ENCODE assay signal across 9 cellular contexts in genomic region chr1:960371-961131, GRCh38. TPM values are rescaled to one million over a fixed set of nuclear protein-coding genes. Genes with fewer than 3 reads are reported as not detected.
DNase-seq lines count a peak whose midpoint lies in the region; ATAC-seq, FAIRE-seq and TF ChIP-seq lines count a peak whose summit lies in the region.
"Had no signal": no experiment of that assay in that cellular context is flagged by ENCODE, and none has a peak within 500 bp of the region (broad histone marks: within the 10 kb centered on the region; RNA-seq: fewer than 3 reads in every experiment).

TSS of gene KLHL17 (plus strand) at chr1:960584. CDS start at chr1:960694, 110 bp downstream.

- peaks cover 27% of the 10 kb centered on the region for H3K27me3 Mint-ChIP-seq in dendritic cell treated with granulocyte-macrophage colony-stimulating factor and Interleukin-4, amounts not matched to agents 40 ng/mL and 50 ng/mL, for 4 days

- no peak within 1 kb of the TSS for H3K27ac ChIP-seq in liver (ENCODE audit: low read depth in 1 of 2, low read length in 2 of 2)

- peaks cover 13 to 33% (median 20%) of the 10 kb centered on the region in 4 donors for H3K4me1 ChIP-seq in liver (ENCODE audit: control insufficient read depth in 4 of 4, insufficient read depth in 4 of 4, low read length in 3 of 4)

- TF ChIP-seq RAD21 in liver (IDR thresholded peaks at IDR 0.05) = no peak

- H3K9me3 Mint-ChIP-seq in dendritic cell treated with granulocyte-macrophage colony-stimulating factor and Interleukin-4, amounts not matched to agents 40 ng/mL and 50 ng/mL, for 4 days = no peaks in the 10 kb centered on the region

- peaks cover 7 to 11% (median 10%) of the 10 kb centered on the region in 4 donors for H3K36me3 ChIP-seq in liver (ENCODE audit: control insufficient read depth in 4 of 4, insufficient read depth in 3 of 4, low read depth in 1 of 4, low read length in 3 of 4)

- H3K4me3 ChIP-seq in liver (ENCODE audit: low read depth in 1 of 3, low read length in 3 of 3) = peak within 1 kb of the TSS in 2 of 3 donors; percentile 51 to 94

- TF ChIP-seq CTCF in liver (IDR thresholded peaks at IDR 0.05; ENCODE audit: low read depth, low read length, missing input control) = no peak

- no peak for FAIRE-seq in H54 (lab: Jason Lieb, UNC)
- FAIRE-seq: endometrium had no signal

- DNase-seq in DMS153 (lab: John Stamatoyannopoulos, UW) = peak; percentile 46
- DNase-seq in H54 (ENCODE audit: insufficient read length, low spot score) = peak; percentile 77
- peak; percentile 56 for DNase-seq in NCI-H510A (lab: John Stamatoyannopoulos, UW)
- peak; percentile 59 to 74 for DNase-seq in activated CD4-positive, alpha-beta T cell treated with anti-CD3 and anti-CD28 coated beads, Interleukin-2, amount 50 U/mL, for 24 hours (ENCODE audit: low read depth in 1 of 2, low spot score in 1 of 2)
- DNase-seq in stimulated activated CD4-positive, alpha-beta T cell treated with anti-CD3 and anti-CD28 coated beads, Interleukin-4, amount 100 ng/mL, for 24 hours = peak; percentile 84

- intact Hi-C loops in dendritic cell treated with granulocyte-macrophage colony-stimulating factor and Interleukin-4, amounts not matched to agents 40 ng/mL and 50 ng/mL, for 4 days (cut with micrococcal nuclease) = no loop called here

- peaks cover 53% of the 10 kb centered on the region for H3K4me1 Mint-ChIP-seq in dendritic cell treated with granulocyte-macrophage colony-stimulating factor and Interleukin-4, amounts not matched to agents 40 ng/mL and 50 ng/mL, for 4 days (ENCODE audit: low read depth)

- no peak within 1 kb of the TSS for H3K9ac ChIP-seq in liver (ENCODE audit: low read depth in 1 of 2, low read length in 2 of 2)

- H3K36me3 Mint-ChIP-seq in dendritic cell treated with granulocyte-macrophage colony-stimulating factor and Interleukin-4, amounts not matched to agents 40 ng/mL and 50 ng/mL, for 4 days (ENCODE audit: low read depth) = peaks cover 69% of the 10 kb centered on the region

- TF ChIP-seq POLR2A in H54 (IDR thresholded peaks at IDR 0.05; ENCODE audit: low read depth, low read length) = peak; percentile 49; the same call in 1 of the 2 replicates

- peak within 1 kb of the TSS; percentile 85 for H3K27ac Mint-ChIP-seq in dendritic cell treated with granulocyte-macrophage colony-stimulating factor and Interleukin-4, amounts not matched to agents 40 ng/mL and 50 ng/mL, for 4 days

- H3K9me3 ChIP-seq in liver (ENCODE audit: control insufficient read depth in 4 of 4, low read length in 3 of 4) = no peaks in the 10 kb centered on the region

- H3K27me3 ChIP-seq in liver (ENCODE audit: control insufficient read depth in 4 of 4, insufficient read depth in 4 of 4, low read length in 3 of 4) = no peaks in the 10 kb centered on the region

- no peak for ATAC-seq in GM18517 (IDR thresholded peaks at IDR 0.05; ENCODE audit: unreplicated experiment)

- H3K4me3 Mint-ChIP-seq in dendritic cell treated with granulocyte-macrophage colony-stimulating factor and Interleukin-4, amounts not matched to agents 40 ng/mL and 50 ng/mL, for 4 days = peak within 1 kb of the TSS; percentile 94

- under 1% methylated on average over 108 of the region's 108 CpGs for WGBS in liver

TF ChIP-seq in liver, 16 proteins besides CTCF, POLR2A, EP300 and RAD21:
- TF ChIP-seq GABPA (IDR thresholded peaks at IDR 0.05 in 1 of 2, conservative IDR thresholded peaks at IDR 0.05 in 1 of 2) (peak in 1 of 2 donors; percentile 27), TAF1 (conservative IDR thresholded peaks at IDR 0.05) (no peak)

RNA-seq across cellular contexts. Expression of gene KLHL17, which starts in this region (rescaled TPM):
- 1 to 10 TPM in 1 of 2 donors, under 1 TPM in 1; 0.98 to 5.4 TPM for total RNA-seq in liver
- polyA plus RNA-seq in liver = 1 to 10 TPM; 1.2 to 3.0 TPM
